ENCODE assay signal across 10 cellular contexts in the genomic region with DNA sequence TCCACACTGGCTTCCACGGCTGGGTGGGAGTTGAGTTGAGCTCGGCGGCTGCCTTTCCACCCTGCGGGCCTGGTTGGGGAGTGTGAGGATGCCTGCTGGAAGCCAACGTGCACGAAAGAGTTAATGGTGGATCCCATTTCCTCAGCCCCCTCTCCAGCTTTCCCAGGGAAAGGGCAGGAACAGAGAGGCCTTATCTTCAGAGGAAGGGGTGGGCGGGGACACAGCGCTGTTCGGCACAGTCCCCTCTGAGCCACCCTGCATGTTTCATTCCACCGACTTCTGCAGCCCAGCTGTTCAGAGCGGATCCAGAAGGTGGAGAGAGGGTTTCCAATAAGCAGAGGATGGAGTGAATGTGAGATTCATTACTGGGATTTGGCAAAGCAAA.
A peak's percentile ranks its signal among the peaks of the same experiment; 100 is the strongest.
DNase-seq lines count a peak whose midpoint lies in the region; ATAC-seq and TF ChIP-seq lines count a peak whose summit lies in the region.
"Had no signal": no experiment of that assay in that cellular context is flagged by ENCODE, and none has a peak within 500 bp of the region (broad histone marks: within the 10 kb centered on the region; RNA-seq: fewer than 3 reads in every experiment).

No MANE protein-coding gene starts in this region.

- H3K4me2 ChIP-seq in DND-41 (ENCODE audit: insufficient read depth, low read length) = peak overlapping the region; percentile 2; the same call in 1 of the 2 replicates

- H3K27ac Mint-ChIP-seq in osteocyte (ENCODE audit: unreplicated experiment) = peak overlapping the region; percentile 69

- peaks cover 3% of the 10 kb centered on the region for H3K36me3 Mint-ChIP-seq in osteocyte (ENCODE audit: unreplicated experiment)

- peaks cover 88% of the 10 kb centered on the region for H3K79me2 ChIP-seq in DND-41 (ENCODE audit: insufficient read depth, low read length)

- H3K27me3 Mint-ChIP-seq in osteocyte (ENCODE audit: unreplicated experiment) = no peaks in the 10 kb centered on the region

- DNase-seq in DND-41 (no peak), SJCRH30 (peak; percentile 96 to 98), fibroblast of gingiva (ENCODE audit: low read depth) (peak; percentile 35), osteocyte (ENCODE audit: extremely low spot score, unreplicated experiment) (no peak)
- DNase-seq: kidney, NCI-H69 had no signal

- H3K9ac ChIP-seq in DND-41 (ENCODE audit: low read depth, low read length) = peak overlapping the region; percentile 66

- ATAC-seq in DND-41 (ENCODE audit: insufficient read depth, low read depth) (no peak), HG02642 (IDR thresholded peaks at IDR 0.05; ENCODE audit: poor library complexity, unreplicated experiment) (no peak), GM21423 (IDR thresholded peaks at IDR 0.05; ENCODE audit: unreplicated experiment) (no peak), GM18519 (IDR thresholded peaks at IDR 0.05; ENCODE audit: low FRiP score, unreplicated experiment) (no peak), HG02938 (IDR thresholded peaks at IDR 0.05; ENCODE audit: unreplicated experiment) (no peak)

- H3K36me3 ChIP-seq in DND-41 (ENCODE audit: insufficient read depth, low read length) (peaks cover 34% of the 10 kb centered on the region), SJCRH30 (no peaks in the 10 kb centered on the region)

- peaks cover 93% of the 10 kb centered on the region for H3K4me1 Mint-ChIP-seq in osteocyte (ENCODE audit: unreplicated experiment)

- H3K9me3 ChIP-seq in DND-41 (ENCODE audit: insufficient read depth, low read length, severe bottlenecking) (no peaks in the 10 kb centered on the region), SJCRH30 (replicated peaks) (no peaks in the 10 kb centered on the region)

- no peaks in the 10 kb centered on the region for H3K9me3 Mint-ChIP-seq in osteocyte (ENCODE audit: unreplicated experiment)

- TF ChIP-seq CTCF in DND-41 (IDR thresholded peaks at IDR 0.05; ENCODE audit: borderline replicate concordance, extremely low read depth, low read length, poor library complexity, severe bottlenecking) (no peak), osteocyte (IDR thresholded peaks at IDR 0.05) (no peak)

- H2AFZ ChIP-seq in DND-41 (ENCODE audit: low read depth, low read length) = no peak overlapping the region

- peak overlapping the region; percentile 26 for H3K4me3 Mint-ChIP-seq in osteocyte (ENCODE audit: unreplicated experiment)

- H3K27me3 ChIP-seq in DND-41 (ENCODE audit: insufficient read depth, low read length, poor library complexity) = no peaks in the 10 kb centered on the region
- no peaks in the 10 kb centered on the region for H3K27me3 ChIP-seq in SJCRH30

- peaks cover 93% of the 10 kb centered on the region for H3K4me1 ChIP-seq in DND-41 (ENCODE audit: insufficient read depth, low read length)
- peaks cover 86% of the 10 kb centered on the region for H3K4me1 ChIP-seq in SJCRH30

- no peak overlapping the region for H3K4me3 ChIP-seq in DND-41 (ENCODE audit: low read depth in 1 of 2, low read length in 2 of 2)
- no peak overlapping the region for H3K4me3 ChIP-seq in SJCRH30

- H4K20me1 ChIP-seq in DND-41 (ENCODE audit: insufficient read depth, low read length) = no peaks in the 10 kb centered on the region

- H3K27ac ChIP-seq in DND-41 (ENCODE audit: low read length) (peak overlapping the region; percentile 99), SJCRH30 (peak overlapping the region; percentile 2; the same call in 1 of the 2 replicates)

Comparison
In these comparisons a context has a peak if more than half of its experiments do, and no peak if none do; other contexts are left out.
1. DNase-seq: peak in SJCRH30 (2 of 2) and fibroblast of gingiva (single experiment); none in DND-41 (single experiment) and osteocyte (single experiment).